In the genomic region with DNA sequence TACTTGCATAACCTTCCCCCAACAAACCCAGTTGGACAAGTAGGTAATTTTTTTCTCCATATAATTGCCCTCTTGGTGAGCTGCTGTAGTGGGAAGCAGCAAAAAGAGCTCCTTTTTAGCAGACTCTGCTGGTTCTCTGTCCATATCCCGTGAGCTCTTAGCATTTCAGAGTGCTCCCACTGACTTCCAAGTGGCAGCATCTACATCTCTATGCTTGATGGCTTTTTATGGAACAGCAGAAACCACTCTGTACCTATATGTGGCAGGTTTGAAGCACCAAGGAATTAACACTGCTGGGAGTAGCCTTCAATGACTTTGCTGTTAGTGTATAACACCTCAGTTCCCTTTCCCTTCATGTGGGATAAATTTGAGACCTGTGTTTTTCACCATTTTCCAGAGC, we compare ENCODE assay signal across 21 cellular contexts.
DNase-seq lines count a peak whose midpoint lies in the region; ATAC-seq and TF ChIP-seq lines count a peak whose summit lies in the region.
"Had no signal": no experiment of that assay in that cellular context is flagged by ENCODE, and none has a peak within 500 bp of the region (broad histone marks: within the 10 kb centered on the region; RNA-seq: fewer than 3 reads in every experiment).

No MANE protein-coding gene starts in this region.

- CTCF ChIA-PET in WTC11 (lab: Charles Lee), result interaction anchor here (1.0 kb wide), 1 partner anchor 36 kb away, joined by 6 read pairs; no protein-coding TSS in a partner anchor

- H2AFZ ChIP-seq in GM23338 (no peak overlapping the region), MM.1S (ENCODE audit: low read length) (no peak overlapping the region)

- no peaks in the 10 kb centered on the region for H4K20me1 ChIP-seq in GM23338 (replicated peaks; ENCODE audit: insufficient read depth)
- H4K20me1 ChIP-seq in MM.1S (ENCODE audit: insufficient read depth, low read length), result no peaks in the 10 kb centered on the region

- H3K36me3 ChIP-seq in GM23338 (ENCODE audit: insufficient read depth), result no peaks in the 10 kb centered on the region
- no peaks in the 10 kb centered on the region for H3K36me3 ChIP-seq in HUES48 (ENCODE audit: control insufficient read depth, insufficient read depth, low read length)
- no peaks in the 10 kb centered on the region for H3K36me3 ChIP-seq in iPS-18a (ENCODE audit: control insufficient read depth, low read depth, low read length)
- no peaks in the 10 kb centered on the region for H3K36me3 ChIP-seq in MM.1S (replicated peaks; ENCODE audit: insufficient read depth, low read length)
- H3K36me3 ChIP-seq in effector memory CD4-positive, alpha-beta T cell (ENCODE audit: control insufficient read depth, insufficient read depth, low read length), result no peaks in the 10 kb centered on the region
- H3K36me3 ChIP-seq: BE2C had no signal

- no peaks in the 10 kb centered on the region for H3K9me2 ChIP-seq in GM23338 (ENCODE audit: insufficient read depth)
- no peaks in the 10 kb centered on the region for H3K9me2 ChIP-seq in MM.1S (replicated peaks; ENCODE audit: insufficient read depth, low read length)

- peaks cover 23% of the 10 kb centered on the region for H3K36me3 Mint-ChIP-seq in GM23338 (ENCODE audit: low read depth)
- H3K36me3 Mint-ChIP-seq in WTC11, result peaks cover 20% of the 10 kb centered on the region
- H3K36me3 Mint-ChIP-seq: CD4-positive, CD25-positive, alpha-beta regulatory T cell; CD8-positive, alpha-beta memory T cell had no signal

- H3K79me2 ChIP-seq in GM23338 (replicated peaks; ENCODE audit: insufficient read depth) (no peaks in the 10 kb centered on the region), MM.1S (ENCODE audit: low read length) (no peaks in the 10 kb centered on the region)

- no peak overlapping the region for H3K9ac ChIP-seq in HUES48 (ENCODE audit: low read depth, low read length)
- H3K9ac ChIP-seq in iPS-18a (ENCODE audit: low read length), result peak overlapping the region; percentile 19
- H3K9ac ChIP-seq in MM.1S (ENCODE audit: low read length), result no peak overlapping the region

- H3K4me1 Mint-ChIP-seq in GM23338, result peaks cover 35% of the 10 kb centered on the region
- peaks cover 41% of the 10 kb centered on the region for H3K4me1 Mint-ChIP-seq in WTC11
- H3K4me1 Mint-ChIP-seq: CD4-positive, CD25-positive, alpha-beta regulatory T cell; CD8-positive, alpha-beta memory T cell had no signal

- peak; percentile 91 for ATAC-seq in GM23338
- ATAC-seq in WTC11, result peak; percentile 92
- ATAC-seq in left ventricle myocardium superior, result no peak
- ATAC-seq: GM12878, HCT116 had no signal

- intact Hi-C loops in left ventricle myocardium superior (cut with micrococcal nuclease), result no loop called here

- H3K27me3 Mint-ChIP-seq in GM23338 (ENCODE audit: insufficient read depth, low read depth, poor library complexity), result peaks cover 3% of the 10 kb centered on the region
- H3K27me3 Mint-ChIP-seq in WTC11 (ENCODE audit: low read depth), result peaks cover 3% of the 10 kb centered on the region
- H3K27me3 Mint-ChIP-seq: CD4-positive, CD25-positive, alpha-beta regulatory T cell had no signal

- no peak overlapping the region; the same call in 2 of the 3 replicates for H3K4me3 Mint-ChIP-seq in GM23338
- 0 out of 2 replicates have a peak overlapping the region, but pooled peaks have one; percentile 1 for H3K4me3 Mint-ChIP-seq in WTC11
- H3K4me3 Mint-ChIP-seq: CD4-positive, CD25-positive, alpha-beta regulatory T cell; CD8-positive, alpha-beta memory T cell; HFFc6 had no signal

- H3K27me3 ChIP-seq in GM23338 (ENCODE audit: insufficient read depth), result no peaks in the 10 kb centered on the region
- peaks cover 16% of the 10 kb centered on the region; the same call in 1 of the 2 replicates for H3K27me3 ChIP-seq in HUES48 (ENCODE audit: control insufficient read depth, insufficient read depth, low read length)
- no peaks in the 10 kb centered on the region for H3K27me3 ChIP-seq in iPS-18a (ENCODE audit: control insufficient read depth, insufficient read depth, low read length)
- H3K27me3 ChIP-seq in MM.1S (replicated peaks; ENCODE audit: insufficient read depth, low read length), result no peaks in the 10 kb centered on the region
- H3K27me3 ChIP-seq in effector memory CD4-positive, alpha-beta T cell (replicated peaks; ENCODE audit: control insufficient read depth, insufficient read depth, low read length, poor library complexity, severe bottlenecking), result no peaks in the 10 kb centered on the region
- H3K27me3 ChIP-seq: BE2C had no signal

- TF ChIP-seq CTCF in GM23338 (conservative IDR thresholded peaks at IDR 0.05; ENCODE audit: low read depth in 2 of 2), result no peak
- no peak for TF ChIP-seq CTCF in WTC11 (IDR thresholded peaks at IDR 0.05)
- TF ChIP-seq CTCF in MM.1S (IDR thresholded peaks at IDR 0.05; ENCODE audit: low read length), result no peak

- H3K9me3 Mint-ChIP-seq in GM23338 (peaks cover 22% of the 10 kb centered on the region; the same call in 2 of the 3 replicates), WTC11 (peaks cover 23% of the 10 kb centered on the region)
- H3K9me3 Mint-ChIP-seq: HFFc6 had no signal

- H3K27ac Mint-ChIP-seq in GM23338, result peak overlapping the region; percentile 85
- H3K27ac Mint-ChIP-seq in WTC11, result peak overlapping the region; percentile 95
- H3K27ac Mint-ChIP-seq: CD4-positive, CD25-positive, alpha-beta regulatory T cell; CD8-positive, alpha-beta memory T cell; HFFc6 had no signal

- H3K9me3 ChIP-seq in HUES48 (ENCODE audit: control insufficient read depth, insufficient read depth, low read length), result peaks cover 12% of the 10 kb centered on the region
- H3K9me3 ChIP-seq in iPS-18a (ENCODE audit: control insufficient read depth, low read depth, low read length), result peaks cover 5% of the 10 kb centered on the region
- H3K9me3 ChIP-seq in MM.1S (replicated peaks; ENCODE audit: insufficient read depth, low read length), result no peaks in the 10 kb centered on the region
- H3K9me3 ChIP-seq in effector memory CD4-positive, alpha-beta T cell (ENCODE audit: control insufficient read depth, low read length), result no peaks in the 10 kb centered on the region
- H3K9me3 ChIP-seq: BE2C had no signal

- POLR2A ChIA-PET in WTC11 (lab: Charles Lee), result no interaction called here

- DNase-seq in GM23338 (ENCODE audit: low spot score) (peak; percentile 10), WTC11 (ENCODE audit: low spot score) (no peak), left ventricle myocardium superior (no peak), NAMALWA (ENCODE audit: low spot score) (no peak), MM.1S (no peak)
- DNase-seq in effector memory CD4-positive, alpha-beta T cell, result no peak
- DNase-seq: ACHN; BE2C; C1 segment of cervical spinal cord; CD4-positive, CD25-positive, alpha-beta regulatory T cell; CD8-positive, alpha-beta memory T cell; COR-L47; DMS 273 treated with DMSO at 0.1 percent for 48 hours; DMS53; DND-41; EL; HFFc6 had no signal

- H3K27ac ChIP-seq in GM23338 (ENCODE audit: low read depth) (peak overlapping the region; percentile 85), HUES48 (ENCODE audit: low read depth, low read length) (peak overlapping the region; percentile 65), iPS-18a (ENCODE audit: low read length) (peak overlapping the region; percentile 62), MM.1S (ENCODE audit: low read length) (no peak overlapping the region)
- no peak overlapping the region for H3K27ac ChIP-seq in effector memory CD4-positive, alpha-beta T cell (ENCODE audit: insufficient read depth, low read length, poor library complexity, severe bottlenecking)

- H3K4me2 ChIP-seq in GM23338 (peak overlapping the region; percentile 65), MM.1S (ENCODE audit: low read depth, low read length) (no peak overlapping the region)

- H3F3A ChIP-seq in GM23338 (replicated peaks; ENCODE audit: low read depth), result 0 out of 2 replicates have a peak, but pooled peaks cover 4% of the 10 kb centered on the region
- H3F3A ChIP-seq in MM.1S (ENCODE audit: insufficient read depth, low read length), result no peaks in the 10 kb centered on the region

- H3K4me3 ChIP-seq in GM23338 (0 out of 2 replicates have a peak overlapping the region, but pooled peaks have one; percentile 30), HUES48 (ENCODE audit: low read depth, low read length) (no peak overlapping the region), iPS-18a (ENCODE audit: low read length) (peak overlapping the region; percentile 18), MM.1S (ENCODE audit: low read length) (no peak overlapping the region)
- no peak overlapping the region for H3K4me3 ChIP-seq in effector memory CD4-positive, alpha-beta T cell (ENCODE audit: insufficient read depth, low read depth, low read length, poor library complexity, severe bottlenecking)
- H3K4me3 ChIP-seq: GM12878 had no signal

- H3K4me1 ChIP-seq in GM23338 (ENCODE audit: insufficient read depth) (peaks cover 36% of the 10 kb centered on the region), HUES48 (ENCODE audit: control insufficient read depth, insufficient read depth, low read length) (peaks cover 34% of the 10 kb centered on the region), iPS-18a (ENCODE audit: control insufficient read depth, low read depth, low read length) (peaks cover 37% of the 10 kb centered on the region), MM.1S (ENCODE audit: low read length) (no peaks in the 10 kb centered on the region)
- no peaks in the 10 kb centered on the region for H3K4me1 ChIP-seq in effector memory CD4-positive, alpha-beta T cell (ENCODE audit: control insufficient read depth, insufficient read depth, low read length, poor library complexity, severe bottlenecking)
- H3K4me1 ChIP-seq: BE2C had no signal

TF ChIP-seq in GM23338, 12 proteins besides CTCF, POLR2A, EP300 and RAD21 (continues in another document):
- TF ChIP-seq ZNF114 (CRISPR knock-in tag; IDR thresholded peaks at IDR 0.05) (no peak), JUNB (IDR thresholded peaks at IDR 0.05; ENCODE audit: unreplicated experiment) (no peak)

TF ChIP-seq in WTC11, 78 proteins besides CTCF, POLR2A, EP300 and RAD21 (continues in another document):
- TF ChIP-seq ATF1 (CRISPR knock-in tag; IDR thresholded peaks at IDR 0.05) (no peak), SMAD4 (CRISPR knock-in tag; IDR thresholded peaks at IDR 0.05) (no peak), TEAD4 (CRISPR knock-in tag; IDR thresholded peaks at IDR 0.05) (no peak), TCF7 (CRISPR knock-in tag; IDR thresholded peaks at IDR 0.05; ENCODE audit: low read depth) (no peak), GRHL2 (CRISPR knock-in tag; IDR thresholded peaks at IDR 0.05; ENCODE audit: insufficient replicate concordance, severe bottlenecking) (no peak)
- TF ChIP-seq, protein P1, sequence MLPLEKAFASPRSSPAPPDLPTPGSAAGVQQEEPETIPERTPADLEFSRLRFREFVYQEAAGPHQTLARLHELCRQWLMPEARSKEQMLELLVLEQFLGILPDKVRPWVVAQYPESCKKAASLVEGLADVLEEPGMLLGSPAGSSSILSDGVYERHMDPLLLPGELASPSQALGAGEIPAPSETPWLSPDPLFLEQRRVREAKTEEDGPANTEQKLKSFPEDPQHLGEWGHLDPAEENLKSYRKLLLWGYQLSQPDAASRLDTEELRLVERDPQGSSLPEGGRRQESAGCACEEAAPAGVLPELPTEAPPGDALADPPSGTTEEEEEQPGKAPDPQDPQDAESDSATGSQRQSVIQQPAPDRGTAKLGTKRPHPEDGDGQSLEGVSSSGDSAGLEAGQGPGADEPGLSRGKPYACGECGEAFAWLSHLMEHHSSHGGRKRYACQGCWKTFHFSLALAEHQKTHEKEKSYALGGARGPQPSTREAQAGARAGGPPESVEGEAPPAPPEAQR (CRISPR knock-in tag; IDR thresholded peaks at IDR 0.05), result no peak

Comparison
In these comparisons a context has a peak if more than half of its experiments do, and no peak if none do; other contexts are left out.
1. H3K27ac ChIP-seq: peak in GM23338 (single experiment), HUES48 (single experiment) and iPS-18a (single experiment); none in MM.1S (single experiment) and effector memory CD4-positive, alpha-beta T cell (single experiment).
2. H3K4me3 ChIP-seq: peak in GM23338 (single experiment) and iPS-18a (single experiment); none in HUES48 (single experiment), MM.1S (single experiment) and effector memory CD4-positive, alpha-beta T cell (single experiment).